In the genomic region with DNA sequence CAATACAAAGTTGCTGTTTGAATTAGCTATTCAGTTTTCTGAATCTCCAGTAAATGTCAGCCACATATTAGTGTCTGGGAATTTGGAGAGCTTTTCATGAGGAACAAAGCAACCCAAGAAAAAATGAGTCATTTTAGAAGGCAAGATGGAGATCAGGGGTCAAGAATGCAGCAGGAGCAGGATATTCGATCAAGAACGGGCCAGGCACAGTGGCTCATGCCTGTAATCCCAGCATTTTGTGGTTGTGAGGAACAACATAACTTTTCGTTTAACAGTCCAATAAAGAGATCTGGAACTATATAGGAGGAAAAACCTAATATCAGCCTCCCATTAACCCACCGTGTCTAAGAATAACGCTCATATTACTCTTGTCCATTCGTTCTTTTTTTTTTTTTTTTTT, we compare ENCODE assay signal across 24 cellular contexts.
A peak's percentile ranks its signal among the peaks of the same experiment; 100 is the strongest.
DNase-seq lines count a peak whose midpoint lies in the region; ATAC-seq and TF ChIP-seq lines count a peak whose summit lies in the region.
"Had no signal": no experiment of that assay in that cellular context is flagged by ENCODE, and none has a peak within 500 bp of the region (broad histone marks: within the 10 kb centered on the region; RNA-seq: fewer than 3 reads in every experiment).

No MANE protein-coding gene starts in this region.

- H4K20me1 ChIP-seq in GM23248 (ENCODE audit: insufficient read depth) (no peaks in the 10 kb centered on the region), PC-3 (ENCODE audit: low read length) (no peaks in the 10 kb centered on the region)

- 80% methylated on average over 6 of the region's 6 CpGs for WGBS in GM23248 (ENCODE audit: low coverage in 1 of 2, low lambda C conversion rate in 2 of 2, missing lambda C conversion rate in 2 of 2), 2 experiments

- no peak for TF ChIP-seq POLR2A in uterus (IDR thresholded peaks at IDR 0.05)

- TF ChIP-seq CTCF in PC-3 (conservative IDR thresholded peaks at IDR 0.05; ENCODE audit: low read depth, low read length) (no peak), uterus (IDR thresholded peaks at IDR 0.05) (no peak)

- H3K27ac ChIP-seq in GM23248 (no peak overlapping the region), PC-3 (ENCODE audit: low read length) (no peak overlapping the region), uterus (no peak overlapping the region)
- H3K27ac ChIP-seq: SJSA1, transverse colon had no signal

- CTCF ChIA-PET in PC-3 (lab: Charles Lee): no interaction called here

- no TSS peak for BruUV-seq in PC-3 (replicated peaks; lab: Mats Ljungman, UMichigan)

- H3K36me3 ChIP-seq in GM23248 (ENCODE audit: low read depth) (no peaks in the 10 kb centered on the region), PC-3 (ENCODE audit: low read depth, low read length) (no peaks in the 10 kb centered on the region), uterus (no peaks in the 10 kb centered on the region)
- H3K36me3 ChIP-seq: SJSA1, transverse colon had no signal

- no peaks in the 10 kb centered on the region for H3K79me2 ChIP-seq in GM23248 (ENCODE audit: insufficient read depth)
- no peaks in the 10 kb centered on the region for H3K79me2 ChIP-seq in PC-3 (ENCODE audit: low read length)

- in situ Hi-C loops in GM23248 (cut with MboI): no loop called here

- H3K9me3 ChIP-seq in GM23248 (ENCODE audit: low read depth): no peaks in the 10 kb centered on the region
- H3K9me3 ChIP-seq in PC-3 (ENCODE audit: low read length): no peaks in the 10 kb centered on the region
- no peaks in the 10 kb centered on the region for H3K9me3 ChIP-seq in uterus
- H3K9me3 ChIP-seq: SJSA1, transverse colon had no signal

- ATAC-seq in PC-3 (no peak), HG02981 (IDR thresholded peaks at IDR 0.05; ENCODE audit: unreplicated experiment) (no peak)
- ATAC-seq: activated CD4-positive, CD25-positive, alpha-beta regulatory T cell treated with anti-CD3 and anti-CD28 coated beads, Interleukin-2, amount 50 U/mL, for 24 hours; activated naive CD4-positive, alpha-beta T cell treated with anti-CD3 and anti-CD28 coated beads, Interleukin-2, amount 50 U/mL, for 72 hours; natural killer cell treated with Interleukin-12 subunit alpha and Interleukin-12 subunit beta and Interleukin-15 and Interleukin-18, amount 100 ng/mL, for 72 hours had no signal

- no peaks in the 10 kb centered on the region for H3K27me3 ChIP-seq in GM23248 (replicated peaks; ENCODE audit: insufficient read depth)
- no peaks in the 10 kb centered on the region for H3K27me3 ChIP-seq in PC-3 (ENCODE audit: low read length)
- H3K27me3 ChIP-seq in uterus: no peaks in the 10 kb centered on the region
- H3K27me3 ChIP-seq: SJSA1, transverse colon had no signal

- H2AFZ ChIP-seq in GM23248 (no peak overlapping the region), PC-3 (ENCODE audit: low read length) (no peak overlapping the region)

- intact Hi-C loops in PC-3 (cut with micrococcal nuclease): no loop called here
- intact Hi-C loops in uterus (cut with DNase I; ENCODE audit: low total_unique reads): no loop called here

- H3K4me1 ChIP-seq in GM23248 (ENCODE audit: insufficient read depth) (no peaks in the 10 kb centered on the region), PC-3 (ENCODE audit: insufficient read depth, low read length) (no peaks in the 10 kb centered on the region), uterus (no peaks in the 10 kb centered on the region)
- H3K4me1 ChIP-seq: SJSA1, transverse colon had no signal

- H3K4me2 ChIP-seq in GM23248 (ENCODE audit: unreplicated experiment) (no peak overlapping the region), PC-3 (ENCODE audit: low read length) (no peak overlapping the region)

- no peaks in the 10 kb centered on the region for H3F3A ChIP-seq in GM23248 (ENCODE audit: insufficient read depth)
- no peaks in the 10 kb centered on the region for H3F3A ChIP-seq in PC-3 (ENCODE audit: low read length, unreplicated experiment)

- no peak overlapping the region for H3K4me3 ChIP-seq in GM23248
- no peak overlapping the region for H3K4me3 ChIP-seq in PC-3 (ENCODE audit: low read length)
- H3K4me3 ChIP-seq in uterus: no peak overlapping the region
- H3K4me3 ChIP-seq: SJSA1, transverse colon had no signal

- DNase-seq in GM23248 (peak; percentile 3), PC-3 (peak; percentile 7), fibroblast of peridontal ligament (ENCODE audit: extremely low read depth) (peak; percentile 27), stromal cell of bone marrow (ENCODE audit: low read depth) (peak; percentile 70), uterus (no peak), SKM-1 (lab: John Stamatoyannopoulos, UW; ENCODE audit: unreplicated experiment) (no peak)
- DNase-seq: activated CD4-positive, alpha-beta memory T cell treated with anti-CD3 and anti-CD28 coated beads, Interleukin-2, amount 10 ng/mL, durations not matched to agents 7 days and 5 days; anterior cingulate cortex; caudate nucleus; dermis blood vessel endothelial cell; DND-41; glutamatergic neuron; NCI-H1417; NCI-H2081; NCI-H774; small intestine; stimulated activated CD4-positive, alpha-beta T cell treated with anti-CD3 and anti-CD28 coated beads, Interleukin-2, amount 100 ng/mL, for 24 hours; T-helper 1 cell; transverse colon had no signal

- H3K9ac ChIP-seq in GM23248 (no peak overlapping the region), PC-3 (ENCODE audit: low read length) (no peak overlapping the region)

- POLR2A ChIA-PET in PC-3 (lab: Charles Lee; ENCODE audit: unreplicated experiment): no interaction called here

- H3K9me2 ChIP-seq in GM23248 (ENCODE audit: insufficient read depth) (no peaks in the 10 kb centered on the region), PC-3 (replicated peaks; ENCODE audit: low read length) (no peaks in the 10 kb centered on the region)

Comparison
In these comparisons a context has a peak if more than half of its experiments do, and no peak if none do; other contexts are left out.
1. DNase-seq: peak in GM23248 (single experiment), PC-3 (single experiment), fibroblast of peridontal ligament (single experiment) and stromal cell of bone marrow (single experiment); none in uterus (0 of 2) and SKM-1 (single experiment).